In genomic region chr9:79571309-79572031, GRCh38 we compare ENCODE assay signal across 1 cellular context.
TF ChIP-seq lines count a peak whose summit lies in the region.

Gene TLE4, plus strand, starts transcription at chr9:79571965. Its CDS starts 826 bp downstream, at chr9:79572791.

TF ChIP-seq in K562, 482 proteins besides CTCF, POLR2A, EP300 and RAD21 (continued from another document):
- TF ChIP-seq, protein P1, sequence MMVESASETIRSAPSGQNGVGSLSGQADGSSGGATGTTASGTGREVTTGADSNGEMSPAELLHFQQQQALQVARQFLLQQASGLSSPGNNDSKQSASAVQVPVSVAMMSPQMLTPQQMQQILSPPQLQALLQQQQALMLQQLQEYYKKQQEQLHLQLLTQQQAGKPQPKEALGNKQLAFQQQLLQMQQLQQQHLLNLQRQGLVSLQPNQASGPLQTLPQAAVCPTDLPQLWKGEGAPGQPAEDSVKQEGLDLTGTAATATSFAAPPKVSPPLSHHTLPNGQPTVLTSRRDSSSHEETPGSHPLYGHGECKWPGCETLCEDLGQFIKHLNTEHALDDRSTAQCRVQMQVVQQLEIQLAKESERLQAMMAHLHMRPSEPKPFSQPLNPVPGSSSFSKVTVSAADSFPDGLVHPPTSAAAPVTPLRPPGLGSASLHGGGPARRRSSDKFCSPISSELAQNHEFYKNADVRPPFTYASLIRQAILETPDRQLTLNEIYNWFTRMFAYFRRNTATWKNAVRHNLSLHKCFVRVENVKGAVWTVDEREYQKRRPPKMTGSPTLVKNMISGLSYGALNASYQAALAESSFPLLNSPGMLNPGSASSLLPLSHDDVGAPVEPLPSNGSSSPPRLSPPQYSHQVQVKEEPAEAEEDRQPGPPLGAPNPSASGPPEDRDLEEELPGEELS (CRISPR knock-in tag; IDR thresholded peaks at IDR 0.05; ENCODE audit: borderline replicate concordance): no peak
- no peak for TF ChIP-seq DACH1 (IDR thresholded peaks at IDR 0.05; ENCODE audit: partially characterized antibody)
- no peak for TF ChIP-seq WHSC1 (IDR thresholded peaks at IDR 0.05; ENCODE audit: low read length)
- no peak for TF ChIP-seq ZBTB1 (CRISPR knock-in tag; IDR thresholded peaks at IDR 0.05; ENCODE audit: borderline replicate concordance, low read depth)
- TF ChIP-seq ZNF57 (CRISPR knock-in tag; IDR thresholded peaks at IDR 0.05): no peak
- TF ChIP-seq SMARCB1 (IDR thresholded peaks at IDR 0.05; ENCODE audit: insufficient read length, low read depth): no peak
- no peak for TF ChIP-seq SIN3B (IDR thresholded peaks at IDR 0.05; ENCODE audit: low read depth)
- no peak for TF ChIP-seq POLR3A (IDR thresholded peaks at IDR 0.05; ENCODE audit: borderline replicate concordance, extremely low read depth, insufficient read depth, insufficient read length)
- TF ChIP-seq, protein P2, sequence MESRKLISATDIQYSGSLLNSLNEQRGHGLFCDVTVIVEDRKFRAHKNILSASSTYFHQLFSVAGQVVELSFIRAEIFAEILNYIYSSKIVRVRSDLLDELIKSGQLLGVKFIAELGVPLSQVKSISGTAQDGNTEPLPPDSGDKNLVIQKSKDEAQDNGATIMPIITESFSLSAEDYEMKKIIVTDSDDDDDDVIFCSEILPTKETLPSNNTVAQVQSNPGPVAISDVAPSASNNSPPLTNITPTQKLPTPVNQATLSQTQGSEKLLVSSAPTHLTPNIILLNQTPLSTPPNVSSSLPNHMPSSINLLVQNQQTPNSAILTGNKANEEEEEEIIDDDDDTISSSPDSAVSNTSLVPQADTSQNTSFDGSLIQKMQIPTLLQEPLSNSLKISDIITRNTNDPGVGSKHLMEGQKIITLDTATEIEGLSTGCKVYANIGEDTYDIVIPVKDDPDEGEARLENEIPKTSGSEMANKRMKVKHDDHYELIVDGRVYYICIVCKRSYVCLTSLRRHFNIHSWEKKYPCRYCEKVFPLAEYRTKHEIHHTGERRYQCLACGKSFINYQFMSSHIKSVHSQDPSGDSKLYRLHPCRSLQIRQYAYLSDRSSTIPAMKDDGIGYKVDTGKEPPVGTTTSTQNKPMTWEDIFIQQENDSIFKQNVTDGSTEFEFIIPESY (CRISPR knock-in tag; IDR thresholded peaks at IDR 0.05): no peak
- TF ChIP-seq GTF2E2 (tag; IDR thresholded peaks at IDR 0.05): no peak
- TF ChIP-seq MTA1 (IDR thresholded peaks at IDR 0.05; ENCODE audit: borderline replicate concordance): no peak
- TF ChIP-seq SMARCA5 (IDR thresholded peaks at IDR 0.05): no peak
- TF ChIP-seq KLF10 (CRISPR knock-in tag; IDR thresholded peaks at IDR 0.05): no peak
- peak; percentile 62; the same call in 1 of the 2 replicates for TF ChIP-seq PML (IDR thresholded peaks at IDR 0.05; ENCODE audit: low read length)
- peak; percentile 62 for TF ChIP-seq CXXC5 (CRISPR knock-in tag; IDR thresholded peaks at IDR 0.05)
- no peak for TF ChIP-seq ZBTB40 (IDR thresholded peaks at IDR 0.05)
- no peak for TF ChIP-seq ZBTB40 (CRISPR knock-in tag; IDR thresholded peaks at IDR 0.05)
- no peak for TF ChIP-seq TRIM28 (IDR thresholded peaks at IDR 0.05)
- TF ChIP-seq ZBTB11 (CRISPR knock-in tag; IDR thresholded peaks at IDR 0.05): no peak
- TF ChIP-seq RB1 (IDR thresholded peaks at IDR 0.05; ENCODE audit: low read depth): no peak
- TF ChIP-seq POLR2H (tag; IDR thresholded peaks at IDR 0.05; ENCODE audit: low read depth): peak; percentile 91
- TF ChIP-seq, protein P3, sequence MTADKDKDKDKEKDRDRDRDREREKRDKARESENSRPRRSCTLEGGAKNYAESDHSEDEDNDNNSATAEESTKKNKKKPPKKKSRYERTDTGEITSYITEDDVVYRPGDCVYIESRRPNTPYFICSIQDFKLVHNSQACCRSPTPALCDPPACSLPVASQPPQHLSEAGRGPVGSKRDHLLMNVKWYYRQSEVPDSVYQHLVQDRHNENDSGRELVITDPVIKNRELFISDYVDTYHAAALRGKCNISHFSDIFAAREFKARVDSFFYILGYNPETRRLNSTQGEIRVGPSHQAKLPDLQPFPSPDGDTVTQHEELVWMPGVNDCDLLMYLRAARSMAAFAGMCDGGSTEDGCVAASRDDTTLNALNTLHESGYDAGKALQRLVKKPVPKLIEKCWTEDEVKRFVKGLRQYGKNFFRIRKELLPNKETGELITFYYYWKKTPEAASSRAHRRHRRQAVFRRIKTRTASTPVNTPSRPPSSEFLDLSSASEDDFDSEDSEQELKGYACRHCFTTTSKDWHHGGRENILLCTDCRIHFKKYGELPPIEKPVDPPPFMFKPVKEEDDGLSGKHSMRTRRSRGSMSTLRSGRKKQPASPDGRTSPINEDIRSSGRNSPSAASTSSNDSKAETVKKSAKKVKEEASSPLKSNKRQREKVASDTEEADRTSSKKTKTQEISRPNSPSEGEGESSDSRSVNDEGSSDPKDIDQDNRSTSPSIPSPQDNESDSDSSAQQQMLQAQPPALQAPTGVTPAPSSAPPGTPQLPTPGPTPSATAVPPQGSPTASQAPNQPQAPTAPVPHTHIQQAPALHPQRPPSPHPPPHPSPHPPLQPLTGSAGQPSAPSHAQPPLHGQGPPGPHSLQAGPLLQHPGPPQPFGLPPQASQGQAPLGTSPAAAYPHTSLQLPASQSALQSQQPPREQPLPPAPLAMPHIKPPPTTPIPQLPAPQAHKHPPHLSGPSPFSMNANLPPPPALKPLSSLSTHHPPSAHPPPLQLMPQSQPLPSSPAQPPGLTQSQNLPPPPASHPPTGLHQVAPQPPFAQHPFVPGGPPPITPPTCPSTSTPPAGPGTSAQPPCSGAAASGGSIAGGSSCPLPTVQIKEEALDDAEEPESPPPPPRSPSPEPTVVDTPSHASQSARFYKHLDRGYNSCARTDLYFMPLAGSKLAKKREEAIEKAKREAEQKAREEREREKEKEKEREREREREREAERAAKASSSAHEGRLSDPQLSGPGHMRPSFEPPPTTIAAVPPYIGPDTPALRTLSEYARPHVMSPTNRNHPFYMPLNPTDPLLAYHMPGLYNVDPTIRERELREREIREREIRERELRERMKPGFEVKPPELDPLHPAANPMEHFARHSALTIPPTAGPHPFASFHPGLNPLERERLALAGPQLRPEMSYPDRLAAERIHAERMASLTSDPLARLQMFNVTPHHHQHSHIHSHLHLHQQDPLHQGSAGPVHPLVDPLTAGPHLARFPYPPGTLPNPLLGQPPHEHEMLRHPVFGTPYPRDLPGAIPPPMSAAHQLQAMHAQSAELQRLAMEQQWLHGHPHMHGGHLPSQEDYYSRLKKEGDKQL (CRISPR knock-in tag; IDR thresholded peaks at IDR 0.05; ENCODE audit: borderline replicate concordance): no peak
- TF ChIP-seq HMGN3 (IDR thresholded peaks at IDR 0.05; ENCODE audit: borderline replicate concordance, extremely low read depth, insufficient read length, low read depth, low read length): no peak
- TF ChIP-seq ZNF263 (CRISPR knock-in tag; IDR thresholded peaks at IDR 0.05; ENCODE audit: borderline replicate concordance): no peak
